ENCODE assay signal across 8 cellular contexts in the genomic region with DNA sequence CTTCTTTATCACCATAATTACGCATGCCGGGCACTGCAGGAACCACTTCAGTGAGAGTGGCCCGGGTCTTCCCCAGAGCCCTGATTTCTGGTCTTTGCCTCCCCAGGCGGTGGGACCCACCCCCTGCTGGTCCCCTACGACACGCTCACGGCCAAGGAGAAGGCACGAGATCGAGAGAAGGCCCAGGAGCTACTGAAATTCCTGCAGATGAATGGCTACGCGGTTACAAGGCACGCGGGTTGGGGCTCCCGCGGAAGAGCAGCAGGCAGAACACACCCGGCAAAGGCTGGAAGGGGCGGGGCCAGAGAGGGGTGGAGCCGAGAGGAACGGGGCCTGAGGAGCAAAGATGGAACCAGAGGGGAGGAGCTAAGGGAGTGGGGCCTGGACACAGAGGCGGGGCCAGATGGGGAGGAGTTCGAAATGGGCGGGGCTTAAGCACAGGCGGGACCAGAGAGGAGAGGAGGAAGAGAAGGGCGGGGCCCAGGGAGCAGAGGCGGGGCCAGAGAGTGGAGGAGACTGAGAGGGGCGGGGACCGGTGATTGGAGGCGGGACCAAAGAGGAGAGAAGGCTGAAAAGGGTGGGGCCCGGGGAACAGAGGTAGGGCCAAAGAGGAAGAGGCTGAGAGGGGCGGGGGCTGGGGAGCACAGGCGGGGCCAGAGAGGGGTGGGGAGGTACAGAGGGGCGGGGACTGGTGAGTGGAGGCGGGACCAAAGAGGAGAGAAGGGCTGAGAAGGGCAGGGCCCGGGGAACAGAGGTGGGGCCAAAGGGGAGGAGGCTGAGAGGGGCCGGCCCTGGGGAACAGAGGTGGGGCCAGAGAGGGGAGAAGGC.
A peak's percentile ranks its signal among the peaks of the same experiment; 100 is the strongest.
DNase-seq lines count a peak whose midpoint lies in the region; ATAC-seq and TF ChIP-seq lines count a peak whose summit lies in the region.

No MANE protein-coding gene starts in this region.

- WGBS in gastroesophageal sphincter (ENCODE audit: low coverage in 1 of 2), 2 donors, result 16 to 36% methylated on average over 24 to 27 of the region's 35 CpGs

- H3K36me3 ChIP-seq in ES-I3 (ENCODE audit: insufficient read depth, low read length) (peaks cover 3% of the 10 kb centered on the region; the same call in 1 of the 2 replicates), NT2/D1 (ENCODE audit: insufficient read depth, insufficient read length, low read length) (no peaks in the 10 kb centered on the region), gastroesophageal sphincter (no peaks in the 10 kb centered on the region)

- H3K36me3 Mint-ChIP-seq in progenitor cell of endocrine pancreas (ENCODE audit: insufficient read depth) (no peaks in the 10 kb centered on the region), osteocyte (ENCODE audit: unreplicated experiment) (no peaks in the 10 kb centered on the region)

- H3K27me3 ChIP-seq in NT2/D1 (ENCODE audit: insufficient read depth, insufficient read length) (no peaks in the 10 kb centered on the region), gastroesophageal sphincter (peaks cover 17% of the 10 kb centered on the region)

- TF ChIP-seq CTCF in gastroesophageal sphincter (IDR thresholded peaks at IDR 0.05), result no peak
- no peak for TF ChIP-seq CTCF in progenitor cell of endocrine pancreas (IDR thresholded peaks at IDR 0.05; ENCODE audit: unreplicated experiment)
- no peak for TF ChIP-seq CTCF in osteocyte (IDR thresholded peaks at IDR 0.05)

- peak; percentile 78 for ATAC-seq in HG03095 (IDR thresholded peaks at IDR 0.05; ENCODE audit: unreplicated experiment)
- ATAC-seq in gastroesophageal sphincter, result peak; percentile 88

- H3K27me3 Mint-ChIP-seq in progenitor cell of endocrine pancreas (peaks cover 16% of the 10 kb centered on the region), osteocyte (ENCODE audit: unreplicated experiment) (peaks cover 17% of the 10 kb centered on the region)

- H3K9me3 ChIP-seq in ES-I3 (ENCODE audit: control insufficient read depth, insufficient read depth, low read length) (no peaks in the 10 kb centered on the region), NT2/D1 (ENCODE audit: insufficient read depth, low read length) (no peaks in the 10 kb centered on the region), gastroesophageal sphincter (no peaks in the 10 kb centered on the region)

- H3K9ac ChIP-seq in ES-I3 (ENCODE audit: low read depth, low read length) (peak overlapping the region; percentile 52; the same call in 1 of the 2 replicates), NT2/D1 (ENCODE audit: insufficient read length, low read depth) (peak overlapping the region; percentile 56)

- peak; percentile 82 for DNase-seq in NT2/D1 (ENCODE audit: low read depth, low spot score)
- DNase-seq in activated T-cell treated with anti-CD3 and anti-CD28 coated beads for 48 hours (ENCODE audit: low read depth), result peak; percentile 93
- peak; percentile 25 for DNase-seq in progenitor cell of endocrine pancreas (ENCODE audit: low spot score, unreplicated experiment)
- DNase-seq in osteocyte (ENCODE audit: extremely low spot score, unreplicated experiment), result no peak
- no peak for DNase-seq in kidney glomerular epithelial cell (lab: John Stamatoyannopoulos, UW)

- H3K4me3 ChIP-seq in NT2/D1 (ENCODE audit: insufficient read length, low read depth) (peak overlapping the region; percentile 4), gastroesophageal sphincter (no peak overlapping the region)

- TF ChIP-seq EP300 in gastroesophageal sphincter (IDR thresholded peaks at IDR 0.05), result no peak

- H3K4me1 Mint-ChIP-seq in progenitor cell of endocrine pancreas (ENCODE audit: low read depth) (peaks cover 4% of the 10 kb centered on the region), osteocyte (ENCODE audit: unreplicated experiment) (no peaks in the 10 kb centered on the region)

- no peak for TF ChIP-seq POLR2A in gastroesophageal sphincter (IDR thresholded peaks at IDR 0.05)

- H3K27ac ChIP-seq in gastroesophageal sphincter, result no peak overlapping the region

- H3K9me3 Mint-ChIP-seq in progenitor cell of endocrine pancreas (ENCODE audit: low read depth) (no peaks in the 10 kb centered on the region), osteocyte (ENCODE audit: unreplicated experiment) (no peaks in the 10 kb centered on the region)

- H3K27ac Mint-ChIP-seq in progenitor cell of endocrine pancreas, result no peak overlapping the region
- H3K27ac Mint-ChIP-seq in osteocyte (ENCODE audit: unreplicated experiment), result no peak overlapping the region

- H3K4me3 Mint-ChIP-seq in progenitor cell of endocrine pancreas (ENCODE audit: low read depth) (no peak overlapping the region), osteocyte (ENCODE audit: unreplicated experiment) (no peak overlapping the region)

- H3K4me1 ChIP-seq in ES-I3 (ENCODE audit: insufficient read depth, low read length) (peaks cover 5% of the 10 kb centered on the region; the same call in 1 of the 2 replicates), NT2/D1 (ENCODE audit: insufficient read depth, insufficient read length) (peaks cover 5% of the 10 kb centered on the region), gastroesophageal sphincter (no peaks in the 10 kb centered on the region)

Comparison
In these comparisons a context has a peak if more than half of its experiments do, and no peak if none do; other contexts are left out.
1. DNase-seq: peak in NT2/D1 (single experiment), activated T-cell treated with anti-CD3 and anti-CD28 coated beads for 48 hours (single experiment) and progenitor cell of endocrine pancreas (single experiment); none in osteocyte (single experiment) and kidney glomerular epithelial cell (single experiment).